ENCODE assay signal across 9 cellular contexts in genomic region chr2:84879595-84880394, GRCh38. TPM values are rescaled to one million over a fixed set of nuclear protein-coding genes. Genes with fewer than 3 reads are reported as not detected.
A peak's percentile ranks its signal among the peaks of the same experiment; 100 is the strongest.
DNase-seq lines count a peak whose midpoint lies in the region; ATAC-seq, FAIRE-seq and TF ChIP-seq lines count a peak whose summit lies in the region.
"Had no signal": no experiment of that assay in that cellular context is flagged by ENCODE, and none has a peak within 500 bp of the region (broad histone marks: within the 10 kb centered on the region; RNA-seq: fewer than 3 reads in every experiment).

No MANE protein-coding gene starts in this region.

- intact Hi-C loops in left lung (cut with DNase I) = no loop called here
- intact Hi-C loops in tibial artery (cut with DNase I; ENCODE audit: low total_unique reads) = loop anchor here (5.0 kb wide), 1 partner anchor 382 kb away; no protein-coding TSS in a partner anchor

- peaks cover 9% of the 10 kb centered on the region for H3K36me3 Mint-ChIP-seq in activated naive CD4-positive, alpha-beta T cell treated with anti-CD3 and anti-CD28 coated beads, Interleukin-2, amount 50 U/mL, for 24 hours

- peaks cover 17% of the 10 kb centered on the region for H4K20me1 ChIP-seq in BLaER1

- ATAC-seq in HG03342 (IDR thresholded peaks at IDR 0.05; ENCODE audit: unreplicated experiment) (peak; percentile 65), left lung (peak; percentile 17)

- H3K4me3 Mint-ChIP-seq in activated naive CD4-positive, alpha-beta T cell treated with anti-CD3 and anti-CD28 coated beads, Interleukin-2, amount 50 U/mL, for 24 hours = peak overlapping the region; percentile 95

- H3K9me3 ChIP-seq in BLaER1 = no peaks in the 10 kb centered on the region
- no peaks in the 10 kb centered on the region for H3K9me3 ChIP-seq in left lung
- no peaks in the 10 kb centered on the region for H3K9me3 ChIP-seq in tibial artery

- FAIRE-seq in GM19239 (lab: Jason Lieb, UNC) = peak; percentile 54
- FAIRE-seq: endometrium had no signal

- H3K36me3 ChIP-seq in BLaER1 (no peaks in the 10 kb centered on the region), left lung (no peaks in the 10 kb centered on the region), tibial artery (no peaks in the 10 kb centered on the region)

- H3K4me1 ChIP-seq in BLaER1 = peaks cover 34% of the 10 kb centered on the region
- H3K4me1 ChIP-seq in left lung = peaks cover 13 to 33% of the 10 kb centered on the region in 2 donors
- peaks cover 0 to 32% (median 18%) of the 10 kb centered on the region in 4 donors for H3K4me1 ChIP-seq in tibial artery

- H3K27ac Mint-ChIP-seq in activated naive CD4-positive, alpha-beta T cell treated with anti-CD3 and anti-CD28 coated beads, Interleukin-2, amount 50 U/mL, for 24 hours = peak overlapping the region; percentile 97

- peak overlapping the region; percentile 83 for H3K4me2 ChIP-seq in BLaER1

- H3K4me3 ChIP-seq in BLaER1 (peak overlapping the region; percentile 59; the same call in 1 of the 2 replicates), left lung (peak overlapping the region; percentile 44 to 57), tibial artery (peak overlapping the region; percentile 38 to 48)

- TF ChIP-seq CTCF in left lung (IDR thresholded peaks at IDR 0.05) = no peak
- TF ChIP-seq CTCF in tibial artery (IDR thresholded peaks at IDR 0.05) = no peak

- peaks cover 64% of the 10 kb centered on the region for H3K4me1 Mint-ChIP-seq in activated naive CD4-positive, alpha-beta T cell treated with anti-CD3 and anti-CD28 coated beads, Interleukin-2, amount 50 U/mL, for 24 hours

- peaks cover 79% of the 10 kb centered on the region for H3K27me3 ChIP-seq in BLaER1
- peaks cover 13 to 42% of the 10 kb centered on the region in 2 donors for H3K27me3 ChIP-seq in left lung
- H3K27me3 ChIP-seq in tibial artery = peaks cover 0 to 34% of the 10 kb centered on the region in 2 donors

- no peaks in the 10 kb centered on the region for H3K9me3 Mint-ChIP-seq in activated naive CD4-positive, alpha-beta T cell treated with anti-CD3 and anti-CD28 coated beads, Interleukin-2, amount 50 U/mL, for 24 hours

- no peaks in the 10 kb centered on the region for H3K27me3 Mint-ChIP-seq in activated naive CD4-positive, alpha-beta T cell treated with anti-CD3 and anti-CD28 coated beads, Interleukin-2, amount 50 U/mL, for 24 hours

- H3K27ac ChIP-seq in BLaER1 = no peak overlapping the region
- no peak overlapping the region for H3K27ac ChIP-seq in left lung
- H3K27ac ChIP-seq in tibial artery = no peak overlapping the region

- DNase-seq in GM19239 (ENCODE audit: insufficient read length, low spot score) = no peak
- no peak for DNase-seq in left lung
- DNase-seq in tibial artery = no peak
- no peak for DNase-seq in NCI-H2107 treated with DMSO at 0.1 percent for 48 hours (lab: John Stamatoyannopoulos, UW; ENCODE audit: unreplicated experiment)
- DNase-seq in A172 (ENCODE audit: low spot score) = no peak

- no peak overlapping the region for H3K9ac ChIP-seq in BLaER1

RNA-seq across cellular contexts. Expression of gene TRABD2A, which starts 1.1 kb away (rescaled TPM):
- 1 to 10 TPM; 3.0 to 6.3 TPM for total RNA-seq in left lung
- total RNA-seq in A172 (2014; rRNA removed; shearing (Covaris generic)) = 10.6 and 12.6 TPM in 2 replicates

RNA-seq across cellular contexts. Expression of gene TMSB10, which starts 25.7 kb away (rescaled TPM):
- total RNA-seq in left lung = 1,000 to 10,000 TPM; 1,864 to 1,912 TPM
- 8,628 and 10,596 TPM in 2 replicates for total RNA-seq in A172 (2014; rRNA removed; shearing (Covaris generic))
